Comparison of ENCODE assay signal across 17 cellular contexts in the genomic region with DNA sequence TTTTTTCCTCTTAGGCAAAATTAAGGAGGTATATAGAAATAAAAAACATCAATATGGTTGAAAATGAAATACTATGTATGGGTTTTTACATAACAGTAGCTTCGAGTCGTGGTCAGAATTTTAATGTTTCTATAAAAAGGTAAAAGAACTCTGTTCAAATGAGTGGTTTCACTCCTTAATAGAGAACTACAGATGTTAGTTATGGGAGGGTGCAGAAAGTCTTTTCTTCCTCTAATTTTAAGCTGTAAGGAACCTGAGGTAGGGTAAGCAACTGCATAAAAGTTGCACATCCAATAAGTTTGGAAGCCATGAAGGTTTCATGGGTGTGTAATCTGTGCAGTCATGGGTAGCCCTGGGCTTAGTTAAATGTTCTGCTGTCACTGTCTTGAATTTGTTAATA.
DNase-seq lines count a peak whose midpoint lies in the region; ATAC-seq and TF ChIP-seq lines count a peak whose summit lies in the region.
"Had no signal": no experiment of that assay in that cellular context is flagged by ENCODE, and none has a peak within 500 bp of the region (broad histone marks: within the 10 kb centered on the region; RNA-seq: fewer than 3 reads in every experiment).

No MANE protein-coding gene starts in this region.

- H3K9ac ChIP-seq in KMS-11 (no peak overlapping the region), OCI-LY3 (ENCODE audit: low read length) (no peak overlapping the region)

- peak; percentile 58 for ATAC-seq in GM18498 (IDR thresholded peaks at IDR 0.05; ENCODE audit: unreplicated experiment)
- ATAC-seq in GM18867 (IDR thresholded peaks at IDR 0.05; ENCODE audit: unreplicated experiment) = peak; percentile 64
- ATAC-seq: GM12878, GM23338, HCT116 had no signal

- no peaks in the 10 kb centered on the region for H3K9me3 ChIP-seq in OCI-LY3 (ENCODE audit: insufficient read depth, low read length)
- H3K9me3 ChIP-seq in left ventricle myocardium inferior (replicated peaks) = peaks cover 2% of the 10 kb centered on the region

- no peaks in the 10 kb centered on the region for H3K27me3 ChIP-seq in KMS-11 (ENCODE audit: insufficient read depth, low read depth)
- no peaks in the 10 kb centered on the region for H3K27me3 ChIP-seq in OCI-LY3 (ENCODE audit: low read depth, low read length)
- no peaks in the 10 kb centered on the region for H3K27me3 ChIP-seq in left ventricle myocardium inferior (ENCODE audit: low read depth)

- DNase-seq in NCI-H146 (lab: John Stamatoyannopoulos, UW) (no peak), left ventricle myocardium inferior (no peak), kidney glomerular epithelial cell (lab: John Stamatoyannopoulos, UW) (no peak)
- DNase-seq: C1 segment of cervical spinal cord; Calu3; CD4-positive, alpha-beta memory T cell; COR-L47; DMS53; DMS79 treated with DMSO at 0.1 percent for 48 hours; H9 had no signal

- H3K27ac ChIP-seq in KMS-11 (no peak overlapping the region), OCI-LY3 (ENCODE audit: low read length) (peak overlapping the region; percentile 1; the same call in 1 of the 2 replicates), left ventricle myocardium inferior (replicated peaks) (no peak overlapping the region)

- H3K36me3 ChIP-seq in KMS-11 (ENCODE audit: insufficient read depth) = no peaks in the 10 kb centered on the region
- H3K36me3 ChIP-seq in OCI-LY3 (replicated peaks; ENCODE audit: low read depth, low read length) = no peaks in the 10 kb centered on the region
- H3K36me3 ChIP-seq in left ventricle myocardium inferior = no peaks in the 10 kb centered on the region

- H3K4me3 ChIP-seq in KMS-11 (IDR thresholded peaks at IDR 0.05; ENCODE audit: insufficient read depth, low read depth, low read length) (no peak overlapping the region), OCI-LY3 (ENCODE audit: low read length) (no peak overlapping the region), left ventricle myocardium inferior (no peak overlapping the region)
- H3K4me3 ChIP-seq: GM12878, GM23338 had no signal

- H2AFZ ChIP-seq in KMS-11 (ENCODE audit: low read depth) = 0 out of 2 replicates have a peak overlapping the region, but pooled peaks have one; percentile 2
- no peak overlapping the region for H2AFZ ChIP-seq in OCI-LY3 (ENCODE audit: low read depth, low read length)
- H2AFZ ChIP-seq: GM23338 had no signal

- H3K4me1 ChIP-seq in KMS-11 (ENCODE audit: low read depth, poor library complexity, severe bottlenecking) (peaks cover 4% of the 10 kb centered on the region), OCI-LY3 (ENCODE audit: low read length) (peaks cover 11% of the 10 kb centered on the region), left ventricle myocardium inferior (no peaks in the 10 kb centered on the region)

- no peaks in the 10 kb centered on the region for H4K20me1 ChIP-seq in KMS-11 (ENCODE audit: insufficient read depth)
- no peaks in the 10 kb centered on the region for H4K20me1 ChIP-seq in OCI-LY3 (ENCODE audit: insufficient read depth, low read length)

- H3K4me2 ChIP-seq in KMS-11 (peak overlapping the region; percentile 0; the same call in 1 of the 2 replicates), OCI-LY3 (ENCODE audit: low read length) (0 out of 2 replicates have a peak overlapping the region, but pooled peaks have one; percentile 13)
- H3K4me2 ChIP-seq: GM23338 had no signal

- H3K79me2 ChIP-seq in KMS-11 (ENCODE audit: insufficient read depth, low read depth) (no peaks in the 10 kb centered on the region), OCI-LY3 (ENCODE audit: low read length) (no peaks in the 10 kb centered on the region)

- TF ChIP-seq CTCF in KMS-11 (conservative IDR thresholded peaks at IDR 0.05; ENCODE audit: low read depth, low read length) (no peak), OCI-LY3 (IDR thresholded peaks at IDR 0.05; ENCODE audit: low read depth, low read length) (no peak), left ventricle myocardium inferior (IDR thresholded peaks at IDR 0.05; ENCODE audit: borderline replicate concordance) (no peak)

- intact Hi-C loops in left ventricle myocardium inferior (cut with micrococcal nuclease) = no loop called here
